ENCODE assay signal across 8 cellular contexts in genomic region chr11:14357843-14358728, GRCh38. TPM values are rescaled to one million over a fixed set of nuclear protein-coding genes. Genes with fewer than 3 reads are reported as not detected.
DNase-seq lines count a peak whose midpoint lies in the region; ATAC-seq, FAIRE-seq and TF ChIP-seq lines count a peak whose summit lies in the region.

No MANE protein-coding gene starts in this region.

- no peaks in the 10 kb centered on the region for H4K20me1 ChIP-seq in keratinocyte (ENCODE audit: control insufficient read depth, extremely low read depth, insufficient read depth, low read length)

- peak overlapping the region; percentile 84 to 92 (median 88) for H3K4me3 ChIP-seq in keratinocyte (ENCODE audit: control insufficient read depth in 2 of 3, extremely low read depth in 1 of 3, insufficient read depth in 2 of 3, low read depth in 1 of 3, low read length in 3 of 3)

- dilution Hi-C loops in keratinocyte (cut with MboI; ENCODE audit: extremely low pct_ligation_motif_present, low sequenced_read_pairs): no loop called here

- no peaks in the 10 kb centered on the region for H3K9me3 ChIP-seq in keratinocyte (ENCODE audit: control insufficient read depth, low read depth, low read length)

- peak overlapping the region; percentile 92 for H3K27ac ChIP-seq in keratinocyte (ENCODE audit: control insufficient read depth, insufficient read depth, low read length)

- no peaks in the 10 kb centered on the region for H3K9me1 ChIP-seq in keratinocyte (ENCODE audit: control insufficient read depth, extremely low read depth, insufficient read depth, low read length)

- H3K9ac ChIP-seq in keratinocyte (ENCODE audit: control insufficient read depth, extremely low read depth, insufficient read depth, low read length): peak overlapping the region; percentile 95

- TF ChIP-seq CTCF in keratinocyte (optimal IDR thresholded peaks at IDR 0.05 in 1 of 3, IDR thresholded peaks at IDR 0.05 in 1 of 3, conservative IDR thresholded peaks at IDR 0.05 in 1 of 3; ENCODE audit: extremely low read depth in 1 of 3, insufficient read depth in 2 of 3, low read length in 3 of 3): peak in 1 of 3 experiments; percentile 24

- peak; percentile 78 for DNase-seq in Daoy (ENCODE audit: low read depth)
- DNase-seq in HT-29 (ENCODE audit: low spot score): peak; percentile 93
- DNase-seq in T-helper 9 cell: peak; percentile 7
- DNase-seq in T47D (ENCODE audit: low read depth in 1 of 2, low spot score in 1 of 2): peak; percentile 35 to 82
- no peak for DNase-seq in keratinocyte (ENCODE audit: low read depth, low spot score)
- DNase-seq in stimulated activated CD4-positive, alpha-beta T cell treated with anti-CD3 and anti-CD28 coated beads, Interleukin-2, amount 100 ng/mL, for 24 hours: peak; percentile 34 to 54
- DNase-seq in superior temporal gyrus (ENCODE audit: extremely low spot score): no peak

- in situ Hi-C loops in T47D (cut with HindIII; ENCODE audit: low pct_unique_long_range_greater_than_20kb, low sequenced_read_pairs): no loop called here

- H3K79me2 ChIP-seq in keratinocyte (ENCODE audit: control insufficient read depth, insufficient read depth, low read length): peaks cover 57% of the 10 kb centered on the region

- no peak for FAIRE-seq in keratinocyte (lab: Jason Lieb, UNC)

- peak; percentile 37 for ATAC-seq in GM21423 (IDR thresholded peaks at IDR 0.05; ENCODE audit: unreplicated experiment)

- H3K27me3 ChIP-seq in keratinocyte (ENCODE audit: control insufficient read depth, extremely low read depth, insufficient read depth, low read length): no peaks in the 10 kb centered on the region

- H3K36me3 ChIP-seq in keratinocyte (ENCODE audit: control insufficient read depth in 2 of 2, extremely low read depth in 1 of 2, insufficient read depth in 2 of 2, low read length in 2 of 2): peaks cover 3 to 7% of the 10 kb centered on the region in 2 experiments

- H3K4me1 ChIP-seq in keratinocyte (ENCODE audit: control insufficient read depth, extremely low read depth, insufficient read depth, low read length): peaks cover 25% of the 10 kb centered on the region

- peak overlapping the region; percentile 52 for H2AFZ ChIP-seq in keratinocyte (ENCODE audit: control insufficient read depth, low read length)

- H3K4me2 ChIP-seq in keratinocyte (ENCODE audit: control insufficient read depth, extremely low read depth, insufficient read depth, low read depth, low read length): peak overlapping the region; percentile 93

RNA-seq across cellular contexts. Expression of gene RRAS2, which starts 0.9 kb away (rescaled TPM):
- 52.0 and 58.0 TPM in 2 replicates for total RNA-seq in Daoy (2014; rRNA removed; shearing (Covaris generic))
- 74.8 and 78.3 TPM in 2 replicates for total RNA-seq in HT-29 (2014; rRNA removed; shearing (Covaris generic))
- polyA plus RNA-seq in keratinocyte: 52.2 to 99.3 TPM (median 54.4 TPM) in 3 replicates
- 167 TPM for polyA plus RNA-seq in keratinocyte (2011; ENCODE audit: low read depth)
- polyA plus RNA-seq in keratinocyte (2011; cell fraction: cytosol; rRNA removed): 55.6 and 125 TPM in 2 replicates
- polyA plus RNA-seq in keratinocyte (2011; cell fraction: nucleus; rRNA removed): 34.4 and 46.8 TPM in 2 replicates
- 54.5 and 85.9 TPM in 2 replicates for polyA plus RNA-seq in keratinocyte (2012; ENCODE audit: low replicate concordance)
- 5.9 to 58.9 TPM (median 22.4 TPM) in 3 replicates for polyA minus RNA-seq in keratinocyte
- polyA minus RNA-seq in keratinocyte (2011; cell fraction: cytosol; rRNA and poly(A)+ RNA removed): 77.7 TPM
- 27.5 and 43.4 TPM in 2 replicates for polyA minus RNA-seq in keratinocyte (2011; cell fraction: nucleus; rRNA and poly(A)+ RNA removed)

Comparison
In these comparisons a context has a peak if more than half of its experiments do, and no peak if none do; other contexts are left out.
1. DNase-seq: peak in Daoy (single experiment), HT-29 (single experiment), T-helper 9 cell (single experiment), T47D (2 of 2) and stimulated activated CD4-positive, alpha-beta T cell treated with anti-CD3 and anti-CD28 coated beads, Interleukin-2, amount 100 ng/mL, for 24 hours (2 of 2); none in keratinocyte (single experiment) and superior temporal gyrus (single experiment).